Comparison of ENCODE assay signal across 26 cellular contexts in the genomic region with DNA sequence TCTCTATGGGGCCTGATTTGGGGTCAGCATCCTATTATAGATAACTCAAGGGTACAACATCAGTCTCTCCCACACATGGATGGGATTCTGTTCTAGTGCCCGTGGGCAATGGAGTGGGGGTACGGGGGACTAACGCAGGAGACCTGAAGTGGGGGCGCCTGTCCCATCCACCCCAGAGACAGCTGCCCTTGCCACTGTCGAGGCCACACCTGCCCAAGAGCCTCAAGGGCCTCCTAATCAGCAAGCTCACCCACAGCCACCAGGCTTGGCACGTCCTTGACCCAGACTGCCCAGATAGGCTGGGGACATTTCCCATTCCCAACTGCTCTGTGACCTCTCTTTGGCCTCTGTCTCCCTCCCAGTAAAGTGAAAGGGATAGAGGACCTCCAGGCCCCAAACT. TPM values are rescaled to one million over a fixed set of nuclear protein-coding genes. Genes with fewer than 3 reads are reported as not detected.
"Had no signal": no experiment of that assay in that cellular context is flagged by ENCODE, and none has a peak within 500 bp of the region (broad histone marks: within the 10 kb centered on the region; RNA-seq: fewer than 3 reads in every experiment).

No MANE protein-coding gene starts in this region.

- H3K4me3 ChIP-seq: colonic mucosa, heart right ventricle, psoas muscle, right lobe of liver, thyroid gland, uterus had no signal

- H3K36me3 ChIP-seq: colonic mucosa, heart right ventricle, neutrophil, right lobe of liver, thyroid gland, uterus had no signal

- DNase-seq: colonic mucosa; dermis blood vessel endothelial cell; effector CD4-positive, alpha-beta T cell; heart right ventricle; hypothalamus; kidney glomerular epithelial cell; naive thymus-derived CD4-positive, alpha-beta T cell; nephron progenitor cell; right lobe of liver; stimulated activated CD4-positive, alpha-beta T cell treated with anti-CD3 and anti-CD28 coated beads, Interleukin-15, amount 100 ng/mL, for 24 hours; stimulated activated CD4-positive, alpha-beta T cell treated with anti-CD3 and anti-CD28 coated beads, Interleukin-1b, Interleukin-23, amount 100 ng/mL, for 48 hours; stimulated activated CD4-positive, alpha-beta T cell treated with anti-CD3 and anti-CD28 coated beads, Interleukin-4, amount 100 ng/mL, for 24 hours; stimulated activated naive CD4-positive, alpha-beta T cell treated with Interleukin-2 at 50 U/mL for 16 hours; thyroid gland; uterus had no signal

- H3K27ac ChIP-seq: colonic mucosa, heart right ventricle, neutrophil, psoas muscle, right lobe of liver, thyroid gland, uterus had no signal

- H3K4me1 ChIP-seq: colonic mucosa, heart right ventricle, psoas muscle, right lobe of liver, uterus had no signal

- H3K4me3 Mint-ChIP-seq: naive thymus-derived CD4-positive, alpha-beta T cell; type B pancreatic cell had no signal

- H3K27ac Mint-ChIP-seq: naive thymus-derived CD4-positive, alpha-beta T cell; type B pancreatic cell had no signal

- ATAC-seq: heart right ventricle; naive thymus-derived CD4-positive, alpha-beta T cell; psoas muscle; right lobe of liver had no signal

- H3K9me3 ChIP-seq: colonic mucosa, heart right ventricle, neutrophil, psoas muscle, right lobe of liver, thyroid gland, uterus had no signal

- H3K27me3 ChIP-seq: colonic mucosa, right lobe of liver, thyroid gland, uterus had no signal

- H3K36me3 Mint-ChIP-seq: type B pancreatic cell had no signal

- FAIRE-seq: frontal cortex, islet of Langerhans had no signal

- H3K9me3 Mint-ChIP-seq: type B pancreatic cell had no signal

RNA-seq across cellular contexts. Expression of a gene that starts 8.5 kb away (rescaled TPM):
- total RNA-seq: dermis blood vessel endothelial cell; fibroblast of lung; liver; mononuclear cell; naive thymus-derived CD4-positive, alpha-beta T cell had no signal
- polyA plus RNA-seq: fibroblast of lung; naive thymus-derived CD4-positive, alpha-beta T cell had no signal

RNA-seq across cellular contexts. Expression of a gene that starts 39.5 kb away (rescaled TPM):
- total RNA-seq: colonic mucosa, dermis blood vessel endothelial cell, heart right ventricle, lung microvascular endothelial cell, mesenteric fat pad, mononuclear cell, osteoblast had no signal
- polyA plus RNA-seq: fibroblast of lung, heart right ventricle had no signal

RNA-seq across cellular contexts. Expression of a gene that starts 51.7 kb away (rescaled TPM):
- total RNA-seq: lung microvascular endothelial cell; mononuclear cell; naive thymus-derived CD4-positive, alpha-beta T cell had no signal
- polyA plus RNA-seq: naive thymus-derived CD4-positive, alpha-beta T cell had no signal
